Comparison of ENCODE assay signal across 20 cellular contexts in the genomic region with DNA sequence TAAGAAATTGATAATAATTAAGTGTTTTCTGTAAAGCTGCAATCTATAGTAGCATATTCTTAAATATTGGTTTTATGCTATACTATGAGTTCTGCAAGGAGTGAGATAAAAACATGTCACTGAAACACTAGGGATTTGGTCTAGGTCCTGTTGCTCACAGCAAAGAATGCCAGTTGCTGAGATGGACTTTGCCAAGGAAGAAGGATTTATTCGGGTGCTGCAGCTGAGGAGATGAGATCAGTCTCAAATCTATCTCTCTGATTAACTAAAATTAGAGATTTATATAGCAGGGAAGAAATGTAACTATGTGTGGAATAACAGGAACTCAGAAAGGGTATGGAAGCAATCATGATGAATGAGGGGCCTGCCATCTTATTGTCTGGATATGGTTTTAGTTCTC.
DNase-seq lines count a peak whose midpoint lies in the region; ATAC-seq, FAIRE-seq and TF ChIP-seq lines count a peak whose summit lies in the region.
"Had no signal": no experiment of that assay in that cellular context is flagged by ENCODE, and none has a peak within 500 bp of the region (broad histone marks: within the 10 kb centered on the region; RNA-seq: fewer than 3 reads in every experiment).

No MANE protein-coding gene starts in this region.

- intact Hi-C loops in HepG2 (cut with micrococcal nuclease; ENCODE audit: unreplicated experiment) (no loop called here), right lobe of liver (cut with DNase I) (no loop called here)

- TF ChIP-seq POLR2A in HepG2 (IDR thresholded peaks at IDR 0.05; ENCODE audit: insufficient read depth in 1 of 2, low read depth in 2 of 2, low read length in 2 of 2) = no peak
- TF ChIP-seq POLR2A in right lobe of liver (IDR thresholded peaks at IDR 0.05) = no peak

- BruUV-seq in HepG2 (replicated peaks; lab: Mats Ljungman, UMichigan) = no TSS peak

- H3K27me3 ChIP-seq in HepG2 (ENCODE audit: control insufficient read depth in 1 of 2, insufficient read depth in 2 of 2, low read length in 2 of 2) (no peaks in the 10 kb centered on the region), right lobe of liver (no peaks in the 10 kb centered on the region)
- H3K27me3 ChIP-seq: BLaER1 treated with 17β-estradiol and CSF1 and Interleukin-3, amounts not matched to agents 10 nM and 100 nM had no signal

- POLR2A ChIA-PET in HepG2 (lab: Yijun Ruan, JAX) = no interaction called here

- H3K9me3 ChIP-seq in HepG2 (ENCODE audit: low read length) (peaks cover 52% of the 10 kb centered on the region), right lobe of liver (no peaks in the 10 kb centered on the region)
- H3K9me3 ChIP-seq: A549, Caco-2 had no signal

- no peaks in the 10 kb centered on the region for H3K36me3 ChIP-seq in HepG2 (replicated peaks in 1 of 2; ENCODE audit: control insufficient read depth in 1 of 2, insufficient read depth in 2 of 2, low read length in 2 of 2)
- no peaks in the 10 kb centered on the region for H3K36me3 ChIP-seq in right lobe of liver
- H3K36me3 ChIP-seq: BLaER1 treated with 17β-estradiol and CSF1 and Interleukin-3, amounts not matched to agents 10 nM and 100 nM had no signal

- 6% methylated on average over 1 of the region's 1 CpG for WGBS in HepG2 (ENCODE audit: low lambda C conversion rate)
- WGBS in right lobe of liver (ENCODE audit: insufficient coverage, low coverage, low lambda C conversion rate, missing lambda C conversion rate) = 62% methylated on average over 1 of the region's 1 CpG

- no peak overlapping the region for H3K4me3 ChIP-seq in HepG2 (replicated peaks in 1 of 3; ENCODE audit: insufficient read depth in 1 of 3, low read depth in 2 of 3, low read length in 3 of 3)
- no peak overlapping the region for H3K4me3 ChIP-seq in right lobe of liver
- H3K4me3 ChIP-seq: A549; BLaER1 treated with 17β-estradiol and CSF1 and Interleukin-3, amounts not matched to agents 10 nM and 100 nM had no signal

- H3K4me2 ChIP-seq in HepG2 (ENCODE audit: low read depth, low read length) = no peak overlapping the region
- H3K4me2 ChIP-seq: A549; BLaER1 treated with 17β-estradiol and CSF1 and Interleukin-3, amounts not matched to agents 10 nM and 100 nM had no signal

- FAIRE-seq in HepG2 (lab: Jason Lieb, UNC) = no peak
- FAIRE-seq: A549, D721Med, G401.6, GM12891, GM19239 had no signal

- H3K4me1 ChIP-seq in HepG2 (ENCODE audit: insufficient read depth, low read length) = no peaks in the 10 kb centered on the region
- H3K4me1 ChIP-seq in right lobe of liver = no peaks in the 10 kb centered on the region
- H3K4me1 ChIP-seq: A549; BLaER1 treated with 17β-estradiol and CSF1 and Interleukin-3, amounts not matched to agents 10 nM and 100 nM; Caco-2 had no signal

- TF ChIP-seq RAD21 in HepG2 (CRISPR knock-in tag; IDR thresholded peaks at IDR 0.05) = no peak

- no peak overlapping the region for H2AFZ ChIP-seq in HepG2 (ENCODE audit: low read length)

- H3K9ac ChIP-seq in HepG2 (ENCODE audit: insufficient read depth, low read depth, low read length) = no peak overlapping the region
- H3K9ac ChIP-seq: BLaER1 treated with 17β-estradiol and CSF1 and Interleukin-3, amounts not matched to agents 10 nM and 100 nM had no signal

- peak; percentile 13 for DNase-seq in DMS53 (lab: John Stamatoyannopoulos, UW)
- no peak for DNase-seq in DMS53 treated with DMSO at 0.1 percent for 48 hours (lab: John Stamatoyannopoulos, UW; ENCODE audit: unreplicated experiment)
- no peak for DNase-seq in HepG2 (ENCODE audit: low spot score)
- no peak for DNase-seq in right lobe of liver
- DNase-seq in activated CD4-positive, alpha-beta T cell treated with anti-CD3 and anti-CD28 coated beads for 4 hours = no peak
- DNase-seq: AML-193; Caco-2; Calu3; CD4-positive, alpha-beta T cell; CD8-positive, alpha-beta T cell; DMS79 treated with DMSO at 0.1 percent for 48 hours; GF-D8 had no signal

- H3K79me2 ChIP-seq in HepG2 (ENCODE audit: insufficient read depth, low read length) = no peaks in the 10 kb centered on the region

- TF ChIP-seq EP300 in HepG2 (IDR thresholded peaks at IDR 0.05; ENCODE audit: low read depth in 2 of 2, low read length in 2 of 2) (no peak), HepG2 (CRISPR knock-in tag; IDR thresholded peaks at IDR 0.05; ENCODE audit: borderline replicate concordance) (no peak)

- ATAC-seq in HepG2 (no peak), right lobe of liver (no peak)
- ATAC-seq: A549; CD8-positive, alpha-beta T cell had no signal

- TF ChIP-seq CTCF in HepG2 (CRISPR knock-in tag; IDR thresholded peaks at IDR 0.05) = no peak
- TF ChIP-seq CTCF in right lobe of liver (IDR thresholded peaks at IDR 0.05) = no peak

- H3K27ac ChIP-seq in HepG2 (ENCODE audit: extremely low read length, insufficient read depth, low read length) (no peak overlapping the region), right lobe of liver (no peak overlapping the region)
- H3K27ac ChIP-seq: 22Rv1; A549; BLaER1 treated with 17β-estradiol and CSF1 and Interleukin-3, amounts not matched to agents 10 nM and 100 nM; C4-2B had no signal

- no peaks in the 10 kb centered on the region for H4K20me1 ChIP-seq in HepG2 (ENCODE audit: insufficient read depth, low read length)
- H4K20me1 ChIP-seq: BLaER1 treated with 17β-estradiol and CSF1 and Interleukin-3, amounts not matched to agents 10 nM and 100 nM had no signal

- in situ Hi-C loops in HepG2 (cut with HindIII; ENCODE audit: extremely low pct_ligation_motif_present, low pct_unique_long_range_greater_than_20kb) = no loop called here

- CTCF ChIA-PET in HepG2 (lab: Yijun Ruan, JAX; ENCODE audit: low intra/inter-chr PET ratio, low total read pairs) = no interaction called here

TF ChIP-seq in HepG2, 621 proteins besides CTCF, POLR2A, EP300 and RAD21:
- no peak for TF ChIP-seq ZNF782 (CRISPR knock-in tag; IDR thresholded peaks at IDR 0.05; ENCODE audit: borderline replicate concordance)
- TF ChIP-seq, protein P1, sequence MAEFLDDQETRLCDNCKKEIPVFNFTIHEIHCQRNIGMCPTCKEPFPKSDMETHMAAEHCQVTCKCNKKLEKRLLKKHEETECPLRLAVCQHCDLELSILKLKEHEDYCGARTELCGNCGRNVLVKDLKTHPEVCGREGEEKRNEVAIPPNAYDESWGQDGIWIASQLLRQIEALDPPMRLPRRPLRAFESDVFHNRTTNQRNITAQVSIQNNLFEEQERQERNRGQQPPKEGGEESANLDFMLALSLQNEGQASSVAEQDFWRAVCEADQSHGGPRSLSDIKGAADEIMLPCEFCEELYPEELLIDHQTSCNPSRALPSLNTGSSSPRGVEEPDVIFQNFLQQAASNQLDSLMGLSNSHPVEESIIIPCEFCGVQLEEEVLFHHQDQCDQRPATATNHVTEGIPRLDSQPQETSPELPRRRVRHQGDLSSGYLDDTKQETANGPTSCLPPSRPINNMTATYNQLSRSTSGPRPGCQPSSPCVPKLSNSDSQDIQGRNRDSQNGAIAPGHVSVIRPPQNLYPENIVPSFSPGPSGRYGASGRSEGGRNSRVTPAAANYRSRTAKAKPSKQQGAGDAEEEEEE (CRISPR knock-in tag; IDR thresholded peaks at IDR 0.05; ENCODE audit: borderline replicate concordance) = no peak
- TF ChIP-seq, protein P2, sequence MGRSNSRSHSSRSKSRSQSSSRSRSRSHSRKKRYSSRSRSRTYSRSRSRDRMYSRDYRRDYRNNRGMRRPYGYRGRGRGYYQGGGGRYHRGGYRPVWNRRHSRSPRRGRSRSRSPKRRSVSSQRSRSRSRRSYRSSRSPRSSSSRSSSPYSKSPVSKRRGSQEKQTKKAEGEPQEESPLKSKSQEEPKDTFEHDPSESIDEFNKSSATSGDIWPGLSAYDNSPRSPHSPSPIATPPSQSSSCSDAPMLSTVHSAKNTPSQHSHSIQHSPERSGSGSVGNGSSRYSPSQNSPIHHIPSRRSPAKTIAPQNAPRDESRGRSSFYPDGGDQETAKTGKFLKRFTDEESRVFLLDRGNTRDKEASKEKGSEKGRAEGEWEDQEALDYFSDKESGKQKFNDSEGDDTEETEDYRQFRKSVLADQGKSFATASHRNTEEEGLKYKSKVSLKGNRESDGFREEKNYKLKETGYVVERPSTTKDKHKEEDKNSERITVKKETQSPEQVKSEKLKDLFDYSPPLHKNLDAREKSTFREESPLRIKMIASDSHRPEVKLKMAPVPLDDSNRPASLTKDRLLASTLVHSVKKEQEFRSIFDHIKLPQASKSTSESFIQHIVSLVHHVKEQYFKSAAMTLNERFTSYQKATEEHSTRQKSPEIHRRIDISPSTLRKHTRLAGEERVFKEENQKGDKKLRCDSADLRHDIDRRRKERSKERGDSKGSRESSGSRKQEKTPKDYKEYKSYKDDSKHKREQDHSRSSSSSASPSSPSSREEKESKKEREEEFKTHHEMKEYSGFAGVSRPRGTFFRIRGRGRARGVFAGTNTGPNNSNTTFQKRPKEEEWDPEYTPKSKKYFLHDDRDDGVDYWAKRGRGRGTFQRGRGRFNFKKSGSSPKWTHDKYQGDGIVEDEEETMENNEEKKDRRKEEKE (IDR thresholded peaks at IDR 0.05) = no peak
- peak; percentile 99 for TF ChIP-seq ZNF124 (CRISPR knock-in tag; IDR thresholded peaks at IDR 0.05)
